Comparison of ENCODE assay signal across 7 cellular contexts in genomic region chr12:91355150-91356006, GRCh38.
A peak's percentile ranks its signal among the peaks of the same experiment; 100 is the strongest.
DNase-seq lines count a peak whose midpoint lies in the region; TF ChIP-seq lines count a peak whose summit lies in the region.

No MANE protein-coding gene starts in this region.

- no peaks in the 10 kb centered on the region for H3K79me2 ChIP-seq in Karpas-422 (ENCODE audit: low read length)

- H3K9ac ChIP-seq in Karpas-422 (ENCODE audit: low read length), result no peak overlapping the region

- H3K9me3 ChIP-seq in Karpas-422 (ENCODE audit: low read length), result no peaks in the 10 kb centered on the region
- H3K9me3 ChIP-seq in SJCRH30 (replicated peaks), result no peaks in the 10 kb centered on the region
- no peaks in the 10 kb centered on the region for H3K9me3 ChIP-seq in ascending aorta
- H3K9me3 ChIP-seq in right atrium auricular region, result no peaks in the 10 kb centered on the region

- DNase-seq in H4 (ENCODE audit: low spot score) (peak; percentile 69), Karpas-422 (peak; percentile 88), SJCRH30 (peak; percentile 54 to 87), ascending aorta (ENCODE audit: low spot score in 2 of 2) (peak in 1 of 2 donors; percentile 84), right atrium auricular region (ENCODE audit: low spot score) (peak; percentile 86), retina (peak; percentile 74)

- intact Hi-C loops in ascending aorta (cut with DNase I), result loop anchor here (1.0 to 2.0 kb wide), 2 partner anchors 177 to 377 kb away; no protein-coding TSS in a partner anchor

- H3K4me2 ChIP-seq in Karpas-422 (ENCODE audit: low read depth, low read length, poor library complexity, severe bottlenecking), result peak overlapping the region; percentile 17

- H3K4me3 ChIP-seq in Karpas-422 (ENCODE audit: low read length) (no peak overlapping the region), SJCRH30 (no peak overlapping the region), ascending aorta (no peak overlapping the region), right atrium auricular region (no peak overlapping the region)

- H3K27ac ChIP-seq in Karpas-422 (ENCODE audit: low read length), result no peak overlapping the region
- no peak overlapping the region for H3K27ac ChIP-seq in SJCRH30
- H3K27ac ChIP-seq in ascending aorta, result no peak overlapping the region
- no peak overlapping the region for H3K27ac ChIP-seq in right atrium auricular region

- H3K4me1 ChIP-seq in Karpas-422 (ENCODE audit: low read length) (peaks cover 3% of the 10 kb centered on the region), SJCRH30 (peaks cover 3% of the 10 kb centered on the region), ascending aorta (no peaks in the 10 kb centered on the region), right atrium auricular region (no peaks in the 10 kb centered on the region)

- no peak overlapping the region; the same call in 1 of the 2 replicates for H2AFZ ChIP-seq in Karpas-422 (ENCODE audit: low read length)

- H4K20me1 ChIP-seq in Karpas-422 (ENCODE audit: insufficient read depth, low read depth, low read length), result no peaks in the 10 kb centered on the region

- H3K9me2 ChIP-seq in Karpas-422 (replicated peaks; ENCODE audit: insufficient read depth, low read length), result no peaks in the 10 kb centered on the region

- no peaks in the 10 kb centered on the region for H3K36me3 ChIP-seq in Karpas-422 (ENCODE audit: insufficient read depth, low read length)
- H3K36me3 ChIP-seq in SJCRH30, result no peaks in the 10 kb centered on the region
- no peaks in the 10 kb centered on the region for H3K36me3 ChIP-seq in ascending aorta
- H3K36me3 ChIP-seq in right atrium auricular region, result no peaks in the 10 kb centered on the region

- H3K27me3 ChIP-seq in Karpas-422 (ENCODE audit: low read length) (no peaks in the 10 kb centered on the region), SJCRH30 (no peaks in the 10 kb centered on the region), ascending aorta (no peaks in the 10 kb centered on the region), right atrium auricular region (no peaks in the 10 kb centered on the region)

- peak; percentile 74 for TF ChIP-seq CTCF in GM12873 (IDR thresholded peaks at IDR 0.05; ENCODE audit: insufficient read depth, low read depth, low read length, missing control alignments)
- peak; percentile 60 to 86 (median 80) for TF ChIP-seq CTCF in ascending aorta (IDR thresholded peaks at IDR 0.05)
- peak; percentile 69 to 86 for TF ChIP-seq CTCF in right atrium auricular region (IDR thresholded peaks at IDR 0.05)
